ENCODE assay signal across 14 cellular contexts in the genomic region with DNA sequence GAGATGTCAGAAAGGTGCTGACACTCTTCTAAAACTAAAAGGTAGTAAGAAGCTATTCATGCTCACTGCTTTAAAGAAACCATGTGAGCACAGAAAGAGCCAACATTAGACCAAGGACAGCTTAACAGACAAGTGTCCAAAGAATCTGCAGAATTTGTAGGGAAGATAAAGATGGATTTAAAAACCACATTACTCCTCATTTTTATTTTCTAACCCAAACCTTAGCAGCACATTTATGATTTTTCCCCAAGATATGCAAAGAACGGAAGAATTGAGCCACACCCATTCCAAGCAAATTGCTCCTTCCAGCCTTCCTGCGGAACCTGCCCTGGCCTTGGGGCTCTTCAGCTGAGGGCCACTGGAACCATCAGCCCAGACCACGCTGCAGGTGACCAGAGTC. TPM values are rescaled to one million over a fixed set of nuclear protein-coding genes. Genes with fewer than 3 reads are reported as not detected.
DNase-seq lines count a peak whose midpoint lies in the region; ATAC-seq and TF ChIP-seq lines count a peak whose summit lies in the region.
"Had no signal": no experiment of that assay in that cellular context is flagged by ENCODE, and none has a peak within 500 bp of the region (broad histone marks: within the 10 kb centered on the region; RNA-seq: fewer than 3 reads in every experiment).

No MANE protein-coding gene starts in this region.

- H3K4me3 Mint-ChIP-seq in activated naive CD4-positive, alpha-beta T cell treated with anti-CD3 and anti-CD28 coated beads for 36 hours = peak overlapping the region; percentile 44
- peak overlapping the region; percentile 65 to 85 for H3K4me3 Mint-ChIP-seq in activated T-cell treated with anti-CD3 and anti-CD28 coated beads, Interleukin-2, amount 50 U/mL, for 72 hours

- CTCF ChIA-PET in activated naive CD4-positive, alpha-beta T cell treated with anti-CD3 and anti-CD28 coated beads for 36 hours (lab: Charles Lee) = interaction anchor here (1.2 to 1.9 kb wide), 4 partner anchors 9 to 106 kb away, joined by 3 to 7 read pairs (median 5); a partner anchor contains a TSS

- H3K27me3 Mint-ChIP-seq in activated naive CD4-positive, alpha-beta T cell treated with anti-CD3 and anti-CD28 coated beads for 36 hours (ENCODE audit: low read depth) = no peaks in the 10 kb centered on the region
- no peaks in the 10 kb centered on the region for H3K27me3 Mint-ChIP-seq in activated T-cell treated with anti-CD3 and anti-CD28 coated beads, Interleukin-2, amount 50 U/mL, for 72 hours (ENCODE audit: low read depth)

- peak overlapping the region; percentile 80 for H3K27ac Mint-ChIP-seq in activated naive CD4-positive, alpha-beta T cell treated with anti-CD3 and anti-CD28 coated beads for 36 hours
- H3K27ac Mint-ChIP-seq in activated T-cell treated with anti-CD3 and anti-CD28 coated beads, Interleukin-2, amount 50 U/mL, for 72 hours = peak overlapping the region; percentile 85

- H3K36me3 ChIP-seq in lower lobe of right lung = peaks cover 11% of the 10 kb centered on the region
- peaks cover 7% of the 10 kb centered on the region for H3K36me3 ChIP-seq in upper lobe of right lung
- H3K36me3 ChIP-seq: SJSA1, WERI-Rb-1 had no signal

- H3K4me1 Mint-ChIP-seq in activated naive CD4-positive, alpha-beta T cell treated with anti-CD3 and anti-CD28 coated beads for 36 hours (ENCODE audit: low read depth) = peaks cover 94% of the 10 kb centered on the region
- H3K4me1 Mint-ChIP-seq in activated T-cell treated with anti-CD3 and anti-CD28 coated beads, Interleukin-2, amount 50 U/mL, for 72 hours (ENCODE audit: low read depth) = peaks cover 93% of the 10 kb centered on the region

- H3K9me3 Mint-ChIP-seq in activated naive CD4-positive, alpha-beta T cell treated with anti-CD3 and anti-CD28 coated beads for 36 hours = peaks cover 4% of the 10 kb centered on the region
- peaks cover 0 to 2% of the 10 kb centered on the region in 2 donors for H3K9me3 Mint-ChIP-seq in activated T-cell treated with anti-CD3 and anti-CD28 coated beads, Interleukin-2, amount 50 U/mL, for 72 hours

- H3K4me1 ChIP-seq in lower lobe of right lung = peaks cover 96% of the 10 kb centered on the region
- peaks cover 98% of the 10 kb centered on the region for H3K4me1 ChIP-seq in upper lobe of right lung

- H3K36me3 Mint-ChIP-seq in activated naive CD4-positive, alpha-beta T cell treated with anti-CD3 and anti-CD28 coated beads for 36 hours (ENCODE audit: low read depth) = peaks cover 36% of the 10 kb centered on the region
- peaks cover 23 to 33% of the 10 kb centered on the region in 2 donors for H3K36me3 Mint-ChIP-seq in activated T-cell treated with anti-CD3 and anti-CD28 coated beads, Interleukin-2, amount 50 U/mL, for 72 hours (ENCODE audit: insufficient read depth in 2 of 2)

- no peak for TF ChIP-seq CTCF in lower lobe of right lung (IDR thresholded peaks at IDR 0.05)
- TF ChIP-seq CTCF in upper lobe of right lung (IDR thresholded peaks at IDR 0.05) = no peak

- intact Hi-C loops in activated naive CD4-positive, alpha-beta T cell treated with anti-CD3 and anti-CD28 coated beads for 36 hours (cut with micrococcal nuclease) = loop anchor here (10.0 kb wide), 2 partner anchors 611 to 1891 kb away; a partner anchor contains a TSS
- intact Hi-C loops in lower lobe of right lung (cut with DNase I) = no loop called here
- intact Hi-C loops in upper lobe of right lung (cut with DNase I) = no loop called here

- H3K27ac ChIP-seq in lower lobe of right lung (peak overlapping the region; percentile 42), upper lobe of right lung (peak overlapping the region; percentile 65)
- H3K27ac ChIP-seq: SJSA1, WERI-Rb-1 had no signal

- ATAC-seq in activated T-cell treated with anti-CD3 and anti-CD28 coated beads, Interleukin-2, amount 50 U/mL, for 72 hours (replicated peaks in 1 of 2) = no peak
- ATAC-seq in lower lobe of right lung (no peak), upper lobe of right lung (no peak), GM19023 (IDR thresholded peaks at IDR 0.05; ENCODE audit: unreplicated experiment) (no peak)

- no peak for DNase-seq in activated naive CD4-positive, alpha-beta T cell treated with anti-CD3 and anti-CD28 coated beads for 36 hours
- DNase-seq in activated naive CD4-positive, alpha-beta T cell (lab: John Stamatoyannopoulos, UW) = no peak
- DNase-seq in activated T-cell treated with anti-CD3 and anti-CD28 coated beads, Interleukin-2, amount 50 U/mL, for 72 hours = no peak
- no peak for DNase-seq in lower lobe of right lung
- no peak for DNase-seq in upper lobe of right lung
- no peak for DNase-seq in T-helper 9 cell
- DNase-seq in kidney glomerular epithelial cell (lab: John Stamatoyannopoulos, UW) = no peak
- DNase-seq: hypothalamus, NCI-H2081, nucleus accumbens, WERI-Rb-1 had no signal

- H3K27me3 ChIP-seq in lower lobe of right lung (ENCODE audit: low read depth) (no peaks in the 10 kb centered on the region), upper lobe of right lung (no peaks in the 10 kb centered on the region)
- H3K27me3 ChIP-seq: SJSA1 had no signal

- no peaks in the 10 kb centered on the region for H3K9me3 ChIP-seq in lower lobe of right lung
- H3K9me3 ChIP-seq in upper lobe of right lung = no peaks in the 10 kb centered on the region
- H3K9me3 ChIP-seq: SJSA1 had no signal

- H3K4me3 ChIP-seq in lower lobe of right lung (no peak overlapping the region), upper lobe of right lung (no peak overlapping the region)
- H3K4me3 ChIP-seq: lung, SJSA1 had no signal

RNA-seq across cellular contexts. Expression of a gene that starts 26.9 kb away (rescaled TPM):
- 10 to 100 TPM; 35.9 to 36.6 TPM for total RNA-seq in activated naive CD4-positive, alpha-beta T cell treated with anti-CD3 and anti-CD28 coated beads for 36 hours
- 100 to 1,000 TPM; 101 to 107 TPM for total RNA-seq in activated T-cell treated with anti-CD3 and anti-CD28 coated beads, Interleukin-2, amount 50 U/mL, for 72 hours
- total RNA-seq in lower lobe of right lung (90.6 TPM), upper lobe of right lung (78.9 TPM)
- total RNA-seq: SJSA1 had no signal
